8 cellular contexts compared by ENCODE assay signal in the genomic region with DNA sequence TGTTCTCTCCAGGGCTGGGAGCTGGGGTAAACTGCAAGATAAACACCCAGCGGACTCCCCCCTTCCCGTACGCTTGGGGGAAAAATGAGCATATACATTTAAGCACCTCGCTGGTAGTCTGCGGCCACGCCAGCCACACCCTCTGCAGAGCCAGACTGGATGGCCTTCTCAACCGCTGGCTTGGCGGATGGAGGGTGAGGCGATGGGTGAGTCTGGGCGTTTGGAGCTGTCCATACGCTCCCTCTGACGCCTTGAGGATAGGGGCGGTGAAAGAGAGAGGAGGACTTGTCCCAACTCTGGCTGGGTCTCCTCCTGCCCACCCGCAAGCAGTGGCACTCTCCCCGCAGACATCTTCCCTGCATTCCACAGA. TPM values are rescaled to one million over a fixed set of nuclear protein-coding genes. Genes with fewer than 3 reads are reported as not detected.
DNase-seq lines count a peak whose midpoint lies in the region; ATAC-seq, FAIRE-seq and TF ChIP-seq lines count a peak whose summit lies in the region.

No MANE protein-coding gene starts in this region.

- no peaks in the 10 kb centered on the region for H3K36me3 Mint-ChIP-seq in memory B cell
- peaks cover 0 to 5% of the 10 kb centered on the region in 2 donors for H3K36me3 Mint-ChIP-seq in activated naive CD4-positive, alpha-beta T cell treated with anti-CD3 and anti-CD28 coated beads, Interleukin-2, amount 50 U/mL, for 72 hours

- peak overlapping the region; percentile 95 for H3K4me3 Mint-ChIP-seq in memory B cell

- no peaks in the 10 kb centered on the region for H3K9me3 Mint-ChIP-seq in memory B cell
- H3K9me3 Mint-ChIP-seq in activated naive CD4-positive, alpha-beta T cell treated with anti-CD3 and anti-CD28 coated beads, Interleukin-2, amount 50 U/mL, for 72 hours, result no peaks in the 10 kb centered on the region

- peak; percentile 95 for FAIRE-seq in HTR-8/SVneo (lab: Jason Lieb, UNC)

- CTCF ChIA-PET in AG04450 (lab: Charles Lee), result interaction anchor here (1.0 to 1.4 kb wide), 6 partner anchors 10 to 38 kb away, joined by 3 to 8 read pairs (median 4); no protein-coding TSS in a partner anchor

- peaks cover 21% of the 10 kb centered on the region for H3K4me1 Mint-ChIP-seq in memory B cell

- no peak overlapping the region for H3K27ac Mint-ChIP-seq in memory B cell
- no peak overlapping the region for H3K27ac Mint-ChIP-seq in activated naive CD4-positive, alpha-beta T cell treated with anti-CD3 and anti-CD28 coated beads, Interleukin-2, amount 50 U/mL, for 72 hours

- DNase-seq in AG04450 (ENCODE audit: low read depth, low spot score) (no peak), HTR-8/SVneo (ENCODE audit: insufficient read length, low spot score) (no peak), cardiac fibroblast (ENCODE audit: low read depth in 2 of 2) (peak; percentile 53 to 62), memory B cell (ENCODE audit: low spot score in 2 of 2) (no peak), cortex of kidney (lab: John Stamatoyannopoulos, UW) (no peak)
- no peak for DNase-seq in stimulated activated CD4-positive, alpha-beta T cell treated with anti-CD3 and anti-CD28 coated beads, Interleukin-4, amount 100 ng/mL, for 24 hours
- no peak for DNase-seq in central memory CD4-positive, alpha-beta T cell
- DNase-seq in activated naive CD4-positive, alpha-beta T cell treated with anti-CD3 and anti-CD28 coated beads, Interleukin-2, amount 50 U/mL, for 72 hours (ENCODE audit: low spot score in 2 of 2), result no peak

- H3K4me3 ChIP-seq in AG04450 (ENCODE audit: low read depth, low read length) (peak overlapping the region; percentile 77), cardiac fibroblast (replicated peaks in 1 of 2; ENCODE audit: low read depth in 2 of 2, low read length in 2 of 2) (peak overlapping the region; percentile 77 to 83)

- peaks cover 2% of the 10 kb centered on the region for H3K27me3 Mint-ChIP-seq in memory B cell

- no peak for ATAC-seq in memory B cell (ENCODE audit: low read depth)
- no peak for ATAC-seq in activated naive CD4-positive, alpha-beta T cell treated with anti-CD3 and anti-CD28 coated beads, Interleukin-2, amount 50 U/mL, for 72 hours

- no peaks in the 10 kb centered on the region for H3K9me3 ChIP-seq in AG04450 (ENCODE audit: control insufficient read depth, insufficient read depth, low read length)

- no peak for TF ChIP-seq CTCF in AG04450 (IDR thresholded peaks at IDR 0.05; ENCODE audit: low read depth, low read length)
- TF ChIP-seq CTCF in cardiac fibroblast (IDR thresholded peaks at IDR 0.05; ENCODE audit: low read depth, low read length), result no peak

- peak overlapping the region; percentile 47 for H3K27ac ChIP-seq in AG04450 (ENCODE audit: low read depth, low read length)

- POLR2A ChIA-PET in AG04450 (lab: Yijun Ruan, JAX), result interaction anchor here (1.0 to 2.9 kb wide), 3 partner anchors 24 to 144 kb away, joined by 3 to 16 read pairs (median 7); a partner anchor contains a TSS

- H3K27me3 ChIP-seq in AG04450 (ENCODE audit: control insufficient read depth, insufficient read depth, low read length), result no peaks in the 10 kb centered on the region

RNA-seq across cellular contexts. Expression of a gene that starts 1.0 kb away (rescaled TPM):
- polyA plus RNA-seq in AG04450 (2011; rRNA removed), result 39.9 and 62.4 TPM in 2 replicates
- 101 and 116 TPM in 2 replicates for polyA minus RNA-seq in AG04450 (2011; rRNA and poly(A)+ RNA removed)
- total RNA-seq in activated naive CD4-positive, alpha-beta T cell treated with anti-CD3 and anti-CD28 coated beads, Interleukin-2, amount 50 U/mL, for 72 hours, result 10 to 100 TPM in 1 of 2 donors, 1 to 10 TPM in 1; 7.4 to 40.7 TPM

RNA-seq across cellular contexts. Expression of a gene that starts 38.2 kb away (rescaled TPM):
- polyA plus RNA-seq in AG04450 (2011; rRNA removed), result 62.4 and 81.7 TPM in 2 replicates
- 87.6 and 106 TPM in 2 replicates for polyA minus RNA-seq in AG04450 (2011; rRNA and poly(A)+ RNA removed)
- 10 to 100 TPM; 14.3 to 18.7 TPM for total RNA-seq in activated naive CD4-positive, alpha-beta T cell treated with anti-CD3 and anti-CD28 coated beads, Interleukin-2, amount 50 U/mL, for 72 hours

Comparison
In these comparisons a context has a peak if more than half of its experiments do, and no peak if none do; other contexts are left out.
1. DNase-seq: peak in cardiac fibroblast (2 of 2); none in AG04450 (single experiment), HTR-8/SVneo (single experiment), memory B cell (0 of 2), stimulated activated CD4-positive, alpha-beta T cell treated with anti-CD3 and anti-CD28 coated beads, Interleukin-4, amount 100 ng/mL, for 24 hours (single experiment), cortex of kidney (single experiment), central memory CD4-positive, alpha-beta T cell (single experiment) and activated naive CD4-positive, alpha-beta T cell treated with anti-CD3 and anti-CD28 coated beads, Interleukin-2, amount 50 U/mL, for 72 hours (0 of 2).